11 cellular contexts compared by ENCODE assay signal in genomic region chr9:135888766-135889394, GRCh38. TPM values are rescaled to one million over a fixed set of nuclear protein-coding genes. Genes with fewer than 3 reads are reported as not detected.
DNase-seq lines count a peak whose midpoint lies in the region; ATAC-seq and TF ChIP-seq lines count a peak whose summit lies in the region.
"Had no signal": no experiment of that assay in that cellular context is flagged by ENCODE, and none has a peak within 500 bp of the region (broad histone marks: within the 10 kb centered on the region; RNA-seq: fewer than 3 reads in every experiment).

No MANE protein-coding gene starts in this region.

- no peaks in the 10 kb centered on the region for H3K9me3 Mint-ChIP-seq in activated naive CD8-positive, alpha-beta T cell treated with anti-CD3 and anti-CD28 coated beads, Interleukin-2, amount 10 ng/mL, durations not matched to agents 7 days and 5 days
- H3K9me3 Mint-ChIP-seq in activated naive CD8-positive, alpha-beta T cell treated with anti-CD3 and anti-CD28 coated beads, Interleukin-2, amount 50 U/mL, for 24 hours: no peaks in the 10 kb centered on the region

- POLR2A ChIA-PET in activated naive CD8-positive, alpha-beta T cell treated with anti-CD3 and anti-CD28 coated beads, Interleukin-2, amount 10 ng/mL, durations not matched to agents 7 days and 5 days (lab: Charles Lee): interaction anchor here (0.7 to 1.2 kb wide), 2 partner anchors 8 to 71 kb away, joined by 3 read pairs; no protein-coding TSS in a partner anchor

- peaks cover 2% of the 10 kb centered on the region for H3K27me3 Mint-ChIP-seq in activated naive CD8-positive, alpha-beta T cell treated with anti-CD3 and anti-CD28 coated beads, Interleukin-2, amount 10 ng/mL, durations not matched to agents 7 days and 5 days
- no peaks in the 10 kb centered on the region for H3K27me3 Mint-ChIP-seq in activated naive CD8-positive, alpha-beta T cell treated with anti-CD3 and anti-CD28 coated beads, Interleukin-2, amount 50 U/mL, for 24 hours

- H3K4me3 Mint-ChIP-seq in activated naive CD8-positive, alpha-beta T cell treated with anti-CD3 and anti-CD28 coated beads, Interleukin-2, amount 10 ng/mL, durations not matched to agents 7 days and 5 days: peak overlapping the region; percentile 79
- no peak overlapping the region for H3K4me3 Mint-ChIP-seq in activated naive CD8-positive, alpha-beta T cell treated with anti-CD3 and anti-CD28 coated beads, Interleukin-2, amount 50 U/mL, for 24 hours

- no peak for TF ChIP-seq CTCF in RWPE2 (IDR thresholded peaks at IDR 0.05; ENCODE audit: poor library complexity, severe bottlenecking)

- H3K4me1 ChIP-seq in RWPE2 (ENCODE audit: insufficient read depth, poor library complexity, severe bottlenecking): peaks cover 57% of the 10 kb centered on the region
- H3K4me1 ChIP-seq in iPS-20b (ENCODE audit: insufficient read depth, low read length): peaks cover 37% of the 10 kb centered on the region

- H3K36me3 Mint-ChIP-seq in activated naive CD8-positive, alpha-beta T cell treated with anti-CD3 and anti-CD28 coated beads, Interleukin-2, amount 10 ng/mL, durations not matched to agents 7 days and 5 days: peaks cover 7% of the 10 kb centered on the region
- H3K36me3 Mint-ChIP-seq in activated naive CD8-positive, alpha-beta T cell treated with anti-CD3 and anti-CD28 coated beads, Interleukin-2, amount 50 U/mL, for 24 hours (ENCODE audit: low read depth): no peaks in the 10 kb centered on the region

- peaks cover 41% of the 10 kb centered on the region for H3K4me1 Mint-ChIP-seq in activated naive CD8-positive, alpha-beta T cell treated with anti-CD3 and anti-CD28 coated beads, Interleukin-2, amount 10 ng/mL, durations not matched to agents 7 days and 5 days
- peaks cover 68% of the 10 kb centered on the region for H3K4me1 Mint-ChIP-seq in activated naive CD8-positive, alpha-beta T cell treated with anti-CD3 and anti-CD28 coated beads, Interleukin-2, amount 50 U/mL, for 24 hours

- H3K36me3 ChIP-seq in RWPE2 (ENCODE audit: low read depth) (no peaks in the 10 kb centered on the region), iPS-20b (ENCODE audit: insufficient read depth, low read depth, low read length) (no peaks in the 10 kb centered on the region)
- H3K36me3 ChIP-seq: adrenal gland had no signal

- ATAC-seq in activated naive CD8-positive, alpha-beta T cell treated with anti-CD3 and anti-CD28 coated beads, Interleukin-2, amount 10 ng/mL, durations not matched to agents 7 days and 5 days (ENCODE audit: low read depth): no peak
- no peak for ATAC-seq in activated naive CD8-positive, alpha-beta T cell treated with anti-CD3 and anti-CD28 coated beads, Interleukin-2, amount 50 U/mL, for 24 hours
- ATAC-seq in RWPE2 (ENCODE audit: low read depth): no peak

- DNase-seq in activated naive CD8-positive, alpha-beta T cell treated with anti-CD3 and anti-CD28 coated beads, Interleukin-2, amount 10 ng/mL, durations not matched to agents 7 days and 5 days: no peak
- no peak for DNase-seq in activated naive CD8-positive, alpha-beta T cell treated with anti-CD3 and anti-CD28 coated beads, Interleukin-2, amount 50 U/mL, for 24 hours
- no peak for DNase-seq in RWPE2 (ENCODE audit: low spot score)
- DNase-seq in germinal center (ENCODE audit: low spot score): no peak
- DNase-seq in stimulated activated CD4-positive, alpha-beta T cell treated with anti-CD3 and anti-CD28 coated beads, Interleukin-2, amount 100 ng/mL, for 24 hours: no peak
- no peak for DNase-seq in MV-4-11 (lab: John Stamatoyannopoulos, UW)
- DNase-seq in COLO829 (ENCODE audit: low spot score): no peak
- DNase-seq: KBM-7, NCI-H226 had no signal

- no peaks in the 10 kb centered on the region for H3K27me3 ChIP-seq in RWPE2 (ENCODE audit: insufficient read depth, poor library complexity, severe bottlenecking)
- H3K27me3 ChIP-seq in iPS-20b (ENCODE audit: insufficient read depth, low read length): no peaks in the 10 kb centered on the region
- H3K27me3 ChIP-seq: adrenal gland had no signal

- H3K27ac ChIP-seq in RWPE2 (ENCODE audit: poor library complexity, severe bottlenecking) (peak overlapping the region; percentile 54), iPS-20b (ENCODE audit: low read length) (no peak overlapping the region)

- H3K4me3 ChIP-seq in RWPE2 (ENCODE audit: severe bottlenecking): peak overlapping the region; percentile 5
- no peak overlapping the region for H3K4me3 ChIP-seq in iPS-20b (ENCODE audit: low read length)
- H3K4me3 ChIP-seq: adrenal gland had no signal

- H3K27ac Mint-ChIP-seq in activated naive CD8-positive, alpha-beta T cell treated with anti-CD3 and anti-CD28 coated beads, Interleukin-2, amount 10 ng/mL, durations not matched to agents 7 days and 5 days: peak overlapping the region; percentile 18
- H3K27ac Mint-ChIP-seq in activated naive CD8-positive, alpha-beta T cell treated with anti-CD3 and anti-CD28 coated beads, Interleukin-2, amount 50 U/mL, for 24 hours: no peak overlapping the region

- H3K9me3 ChIP-seq in RWPE2 (ENCODE audit: severe bottlenecking) (no peaks in the 10 kb centered on the region), iPS-20b (ENCODE audit: insufficient read depth, low read depth, low read length) (no peaks in the 10 kb centered on the region)
- H3K9me3 ChIP-seq: adrenal gland had no signal

- 0 out of 2 replicates have a peak overlapping the region, but pooled peaks have one; percentile 35 for H3K9ac ChIP-seq in iPS-20b (ENCODE audit: low read depth, low read length)

RNA-seq across cellular contexts. Expression of gene CAMSAP1, which starts 18.5 kb away (rescaled TPM):
- 10 to 100 TPM; 32.5 to 35.4 TPM for total RNA-seq in activated naive CD8-positive, alpha-beta T cell treated with anti-CD3 and anti-CD28 coated beads, Interleukin-2, amount 10 ng/mL, durations not matched to agents 7 days and 5 days
